In the genomic region with DNA sequence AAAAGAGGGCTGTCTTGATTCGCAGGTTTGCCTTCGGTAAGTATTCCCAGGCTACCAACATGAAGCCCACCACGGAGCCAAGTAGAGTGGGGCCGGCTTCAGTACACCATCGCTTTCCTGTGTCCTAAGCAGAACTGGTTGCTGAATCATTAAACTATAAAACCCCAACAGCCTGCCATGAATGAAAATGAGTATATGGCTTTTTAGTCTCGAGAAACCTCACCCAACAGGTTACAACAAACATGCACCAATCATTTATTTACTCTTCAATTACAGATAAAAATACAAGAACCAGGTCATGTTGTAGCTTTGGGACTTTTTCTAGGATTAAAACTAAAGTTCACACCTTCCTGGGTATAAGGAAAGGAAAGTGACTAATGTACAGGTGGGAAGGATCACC, we compare ENCODE assay signal across 1 cellular context.
TF ChIP-seq lines count a peak whose summit lies in the region.

No MANE protein-coding gene starts in this region.

TF ChIP-seq in SK-N-SH treated with all-trans-retinoic acid at 6 μM for 48 hours, 23 proteins besides CTCF, POLR2A, EP300 and RAD21 (continued from another document):
- TF ChIP-seq TSHZ2 (CRISPR knock-in tag; IDR thresholded peaks at IDR 0.05) (no peak), TOX (CRISPR knock-in tag; IDR thresholded peaks at IDR 0.05; ENCODE audit: borderline replicate concordance) (no peak), SNAI2 (CRISPR knock-in tag; IDR thresholded peaks at IDR 0.05) (no peak)
